ENCODE assay signal across 1 cellular context in genomic region chr12:1605129-1606020, GRCh38.
TF ChIP-seq lines count a peak whose summit lies in the region.

No MANE protein-coding gene starts in this region.

TF ChIP-seq in HepG2, 621 proteins besides CTCF, POLR2A, EP300 and RAD21 (continued from another document):
- 0 out of 2 replicates have a peak, but pooled peaks have one; percentile 34 for TF ChIP-seq ZNF276 (CRISPR knock-in tag; IDR thresholded peaks at IDR 0.05; ENCODE audit: low read depth)
- TF ChIP-seq KMT2B (CRISPR knock-in tag; IDR thresholded peaks at IDR 0.05): 0 out of 2 replicates have a peak, but pooled peaks have one; percentile 13
- TF ChIP-seq ZNF891 (CRISPR knock-in tag; IDR thresholded peaks at IDR 0.05): peak; percentile 68; the same call in 1 of the 2 replicates
- 0 out of 2 replicates have a peak, but pooled peaks have one; percentile 9 for TF ChIP-seq ZMAT3 (CRISPR knock-in tag; conservative IDR thresholded peaks at IDR 0.05)
- peak; percentile 33; the same call in 1 of the 2 replicates for TF ChIP-seq KMT2A (CRISPR knock-in tag; IDR thresholded peaks at IDR 0.05)
- TF ChIP-seq ZNF619 (CRISPR knock-in tag; IDR thresholded peaks at IDR 0.05): 0 out of 2 replicates have a peak, but pooled peaks have one; percentile 4
- TF ChIP-seq SMC3 (IDR thresholded peaks at IDR 0.05; ENCODE audit: low read length): peak; percentile 29; the same call in 1 of the 2 replicates
- TF ChIP-seq ZNF350 (CRISPR knock-in tag; IDR thresholded peaks at IDR 0.05; ENCODE audit: borderline replicate concordance, low read depth): peak; percentile 48; the same call in 1 of the 2 replicates
- TF ChIP-seq GATAD1 (CRISPR knock-in tag; IDR thresholded peaks at IDR 0.05): no peak
- 0 out of 2 replicates have a peak, but pooled peaks have one; percentile 19 for TF ChIP-seq ZBED4 (CRISPR knock-in tag; IDR thresholded peaks at IDR 0.05; ENCODE audit: borderline replicate concordance)
- TF ChIP-seq CBFB (CRISPR knock-in tag; IDR thresholded peaks at IDR 0.05): no peak; the same call in 1 of the 2 replicates
- peak; percentile 61 for TF ChIP-seq TEAD3 (CRISPR knock-in tag; optimal IDR thresholded peaks at IDR 0.05; ENCODE audit: borderline replicate concordance)
- TF ChIP-seq NR2F1 (CRISPR knock-in tag; IDR thresholded peaks at IDR 0.05): 0 out of 4 replicates have a peak, but pooled peaks of 1 of the 2 experiments have one; percentile 20
- TF ChIP-seq SMAD9 (CRISPR knock-in tag; IDR thresholded peaks at IDR 0.05): peak; percentile 64; the same call in 1 of the 2 replicates
- TF ChIP-seq ZNF646 (CRISPR knock-in tag; IDR thresholded peaks at IDR 0.05): peak; percentile 66
- TF ChIP-seq ZNF770 (CRISPR knock-in tag; IDR thresholded peaks at IDR 0.05): 0 out of 2 replicates have a peak, but pooled peaks have one; percentile 15
- TF ChIP-seq HMGXB4 (CRISPR knock-in tag; IDR thresholded peaks at IDR 0.05; ENCODE audit: borderline replicate concordance in 1 of 2, low read depth in 1 of 2): peak; percentile 22 to 60; a peak in 2 of 4 replicates
- peak; percentile 47 for TF ChIP-seq XRCC5 (optimal IDR thresholded peaks at IDR 0.05; ENCODE audit: low read length)
- TF ChIP-seq ZNF556 (CRISPR knock-in tag; IDR thresholded peaks at IDR 0.05; ENCODE audit: borderline replicate concordance): 0 out of 2 replicates have a peak, but pooled peaks have one; percentile 29
- TF ChIP-seq RARA (CRISPR knock-in tag; IDR thresholded peaks at IDR 0.05): peak; percentile 53
- peak; percentile 69 for TF ChIP-seq BCL6 (CRISPR knock-in tag; IDR thresholded peaks at IDR 0.05)
- TF ChIP-seq ELF3 (CRISPR knock-in tag; IDR thresholded peaks at IDR 0.05): 0 out of 2 replicates have a peak, but pooled peaks have one; percentile 20
